19 cellular contexts compared by ENCODE assay signal in genomic region chr19:47389150-47389556, GRCh38. TPM values are rescaled to one million over a fixed set of nuclear protein-coding genes. Genes with fewer than 3 reads are reported as not detected.
DNase-seq lines count a peak whose midpoint lies in the region; ATAC-seq, FAIRE-seq and TF ChIP-seq lines count a peak whose summit lies in the region.
"Had no signal": no experiment of that assay in that cellular context is flagged by ENCODE, and none has a peak within 500 bp of the region (broad histone marks: within the 10 kb centered on the region; RNA-seq: fewer than 3 reads in every experiment).

No MANE protein-coding gene starts in this region.

- no peaks in the 10 kb centered on the region for H3K36me3 Mint-ChIP-seq in CD14-positive monocyte
- H3K36me3 Mint-ChIP-seq: activated CD4-positive, alpha-beta memory T cell treated with anti-CD3 and anti-CD28 coated beads for 36 hours had no signal

- H3K36me3 ChIP-seq in H1 (ENCODE audit: control insufficient read depth in 2 of 4, insufficient read depth in 4 of 4, low read length in 3 of 4) (no peaks in the 10 kb centered on the region), mucosa of descending colon (ENCODE audit: low read depth) (no peaks in the 10 kb centered on the region)
- H3K36me3 ChIP-seq: cardiac muscle cell had no signal

- H3K27ac Mint-ChIP-seq in CD14-positive monocyte = peak overlapping the region; percentile 100
- H3K27ac Mint-ChIP-seq: activated CD4-positive, alpha-beta memory T cell treated with anti-CD3 and anti-CD28 coated beads for 36 hours; activated naive CD8-positive, alpha-beta T cell treated with anti-CD3 and anti-CD28 coated beads, Interleukin-2, amount 50 U/mL, for 24 hours had no signal

- H3K4ac ChIP-seq in H1 (replicated peaks; ENCODE audit: insufficient read length, low read depth, low read length) = no peak overlapping the region

- H3K27ac ChIP-seq in H1 (ENCODE audit: low read depth, low read length) (no peak overlapping the region), coronary artery (peak overlapping the region in 1 of 2 donors; percentile 42), RWPE1 (no peak overlapping the region)
- H3K27ac ChIP-seq: cardiac muscle cell, GM23248 had no signal

- H4K8ac ChIP-seq in H1 (ENCODE audit: extremely low read depth, insufficient read depth, low read length) = no peak overlapping the region

- H3K79me2 ChIP-seq in H1 (ENCODE audit: control insufficient read depth in 1 of 2, insufficient read depth in 2 of 2, low read length in 2 of 2) = no peaks in the 10 kb centered on the region

- H3K9ac ChIP-seq in H1 (replicated peaks in 1 of 4; ENCODE audit: extremely low read depth in 1 of 4, low read depth in 3 of 4, low read length in 3 of 4) = no peak overlapping the region
- H3K9ac ChIP-seq: GM23248, SK-N-SH had no signal

- H3K27me3 ChIP-seq in H1 (replicated peaks in 1 of 4; ENCODE audit: control insufficient read depth in 3 of 4, extremely low read depth in 1 of 4, insufficient read depth in 3 of 4, low read length in 3 of 4) = no peaks in the 10 kb centered on the region; a peak in 1 of 7 replicates
- H3K27me3 ChIP-seq: cardiac muscle cell had no signal

- H3K4me2 ChIP-seq in H1 (ENCODE audit: insufficient read depth in 1 of 2, low read depth in 2 of 2, low read length in 2 of 2) = no peak overlapping the region
- H3K4me2 ChIP-seq: SK-N-SH had no signal

- peaks cover 12 to 15% (median 13%) of the 10 kb centered on the region in 3 donors for H3K27me3 Mint-ChIP-seq in CD14-positive monocyte (ENCODE audit: low read depth in 3 of 3)

- H2AK5ac ChIP-seq in H1 (ENCODE audit: low read depth, low read length) = no peak overlapping the region

- TF ChIP-seq RAD21 in H1 (IDR thresholded peaks at IDR 0.05 in 1 of 2, conservative IDR thresholded peaks at IDR 0.05 in 1 of 2; ENCODE audit: low read depth in 2 of 2, low read length in 2 of 2) = no peak

- H4K5ac ChIP-seq in H1 (ENCODE audit: insufficient read length, low read depth, low read length) = no peak overlapping the region

- intact Hi-C loops in CD14-positive monocyte (cut with micrococcal nuclease) = loop anchor here in 1 of 2 donors (2.0 kb wide), 1 partner anchor 18 kb away; no protein-coding TSS in a partner anchor
- intact Hi-C loops in mucosa of descending colon (cut with DNase I, micrococcal nuclease) = loop anchor here in 1 of 2 donors (10.0 kb wide), 1 partner anchor 94 kb away; no protein-coding TSS in a partner anchor

- TF ChIP-seq EP300 in H1 (IDR thresholded peaks at IDR 0.05; ENCODE audit: borderline replicate concordance in 1 of 2, low read depth in 2 of 2, low read length in 2 of 2) = no peak

- no peak for FAIRE-seq in H1 (lab: Jason Lieb, UNC)

- peak overlapping the region; percentile 34 for H4K91ac ChIP-seq in H1 (replicated peaks; ENCODE audit: insufficient read length, low read length)

- peak overlapping the region; percentile 97; the same call in 1 of the 2 replicates for H2BK15ac ChIP-seq in H1 (ENCODE audit: low read length)

- POLR2A ChIA-PET in H1 (lab: Charles Lee; ENCODE audit: partially characterized antibody) (interaction anchor here (0.7 to 1.4 kb wide), 5 partner anchors 13 to 115 kb away, joined by 3 to 6 read pairs (median 3); partner anchors contain the start of gene INAFM1), RWPE1 (lab: Yijun Ruan, JAX; ENCODE audit: low non-redundant PET) (no interaction called here)

- H2BK12ac ChIP-seq in H1 (ENCODE audit: low read depth, low read length) = peak overlapping the region; percentile 85; the same call in 1 of the 2 replicates

- no peaks in the 10 kb centered on the region for H3K23me2 ChIP-seq in H1 (ENCODE audit: low read depth, low read length)

- H3K23ac ChIP-seq in H1 (ENCODE audit: insufficient read length) = no peak overlapping the region

- WGBS in H1 (ENCODE audit: extremely low coverage in 1 of 2, insufficient coverage in 1 of 2, insufficient read length in 1 of 2, insufficient replicate concordance in 2 of 2, low coverage in 1 of 2, low lambda C conversion rate in 2 of 2, missing lambda C conversion rate in 1 of 2), 2 experiments = 88% methylated on average over 9 of the region's 9 CpGs; no CpG with 5 or more reads in 1 of the 2 experiments

- no peak overlapping the region for H3K56ac ChIP-seq in H1 (replicated peaks; ENCODE audit: insufficient read length, low read depth, low read length)

- peaks cover 59% of the 10 kb centered on the region for H3K4me1 Mint-ChIP-seq in CD14-positive monocyte
- H3K4me1 Mint-ChIP-seq: activated naive CD8-positive, alpha-beta T cell treated with anti-CD3 and anti-CD28 coated beads, Interleukin-2, amount 50 U/mL, for 24 hours had no signal

- no peak overlapping the region for H3K14ac ChIP-seq in H1 (ENCODE audit: insufficient read length)

- TF ChIP-seq CTCF in CD14-positive monocyte (IDR thresholded peaks at IDR 0.05) (no peak), NB4 (IDR thresholded peaks at IDR 0.05; ENCODE audit: low read depth, low read length) (no peak), H1 (IDR thresholded peaks at IDR 0.05; ENCODE audit: control extremely low read depth in 1 of 3, insufficient read depth in 1 of 3, low read depth in 1 of 3, low read length in 3 of 3) (no peak), mucosa of descending colon (IDR thresholded peaks at IDR 0.05) (no peak), coronary artery (IDR thresholded peaks at IDR 0.05) (no peak), RWPE1 (conservative IDR thresholded peaks at IDR 0.05; ENCODE audit: low read depth) (no peak)

- H3K79me1 ChIP-seq in H1 (ENCODE audit: low read depth, low read length) = no peaks in the 10 kb centered on the region

- peak; percentile 32 for ATAC-seq in mucosa of descending colon
- ATAC-seq: activated naive CD8-positive, alpha-beta T cell treated with anti-CD3 and anti-CD28 coated beads, Interleukin-2, amount 50 U/mL, for 24 hours had no signal

- H2BK5ac ChIP-seq in H1 (ENCODE audit: low read depth, low read length) = 0 out of 2 replicates have a peak overlapping the region, but pooled peaks have one; percentile 61

- TF ChIP-seq POLR2A in NB4 (IDR thresholded peaks at IDR 0.05; ENCODE audit: extremely low read depth, insufficient read length) (no peak), H1 (IDR thresholded peaks at IDR 0.05; ENCODE audit: control extremely low read depth in 1 of 2, low read depth in 2 of 2, low read length in 2 of 2) (no peak)

- H3K4me1 ChIP-seq in H1 (replicated peaks in 1 of 4; ENCODE audit: control insufficient read depth in 3 of 4, insufficient read depth in 4 of 4, low read length in 3 of 4) (peaks cover 0 to 3% (median 0%) of the 10 kb centered on the region in 4 experiments; a peak in 4 of 7 replicates), mucosa of descending colon (ENCODE audit: low read depth) (no peaks in the 10 kb centered on the region)

- peak overlapping the region in 1 of 2 donors; percentile 4 for H3K4me3 Mint-ChIP-seq in CD14-positive monocyte
- H3K4me3 Mint-ChIP-seq: activated CD4-positive, alpha-beta memory T cell treated with anti-CD3 and anti-CD28 coated beads for 36 hours; activated naive CD8-positive, alpha-beta T cell treated with anti-CD3 and anti-CD28 coated beads, Interleukin-2, amount 50 U/mL, for 24 hours had no signal

- peak; percentile 97 for DNase-seq in CD14-positive monocyte (ENCODE audit: low spot score)
- peak; percentile 98 for DNase-seq in NB4 (ENCODE audit: low read depth)
- DNase-seq in H1 (ENCODE audit: low read depth in 1 of 2, low spot score in 2 of 2) = no peak
- no peak for DNase-seq in mucosa of descending colon
- DNase-seq in coronary artery (ENCODE audit: low spot score) = no peak
- no peak for DNase-seq in DMS79 (lab: John Stamatoyannopoulos, UW)
- DNase-seq in RWPE1 (ENCODE audit: low spot score) = no peak
- no peak for DNase-seq in SW 1271 (lab: John Stamatoyannopoulos, UW)
- DNase-seq: activated CD4-positive, alpha-beta memory T cell treated with anti-CD3 and anti-CD28 coated beads for 36 hours; activated naive CD8-positive, alpha-beta T cell treated with anti-CD3 and anti-CD28 coated beads, Interleukin-2, amount 50 U/mL, for 24 hours; effector CD4-positive, alpha-beta T cell; hippocampal formation; KG1; NCI-H1417 treated with DMSO at 0.1 percent for 48 hours; NCI-H446; OCI-M1; SK-N-SH had no signal

- H2BK120ac ChIP-seq in H1 (replicated peaks; ENCODE audit: low read depth, low read length) = no peak overlapping the region

- H3K18ac ChIP-seq in H1 (ENCODE audit: extremely low read depth, low read length) = no peak overlapping the region

- H2AFZ ChIP-seq in H1 (ENCODE audit: low read length) = no peak overlapping the region
- H2AFZ ChIP-seq: GM23248 had no signal

- peaks cover 0 to 3% (median 0%) of the 10 kb centered on the region in 7 donors for H3K9me3 Mint-ChIP-seq in CD14-positive monocyte
- H3K9me3 Mint-ChIP-seq: activated CD4-positive, alpha-beta memory T cell treated with anti-CD3 and anti-CD28 coated beads for 36 hours; activated naive CD8-positive, alpha-beta T cell treated with anti-CD3 and anti-CD28 coated beads, Interleukin-2, amount 50 U/mL, for 24 hours had no signal

- CTCF ChIA-PET in H1 (lab: Charles Lee; ENCODE audit: partially characterized antibody) (interaction anchor here (0.6 to 4.1 kb wide), 9 partner anchors 11 to 405 kb away, joined by 3 to 32 read pairs (median 4); partner anchors contain the start of gene DHX34), RWPE1 (lab: Yijun Ruan, JAX) (no interaction called here)

- H3K9me3 ChIP-seq in H1 (ENCODE audit: insufficient read depth in 2 of 2, low read depth in 1 of 2, low read length in 1 of 2) (peaks cover 0 to 7% of the 10 kb centered on the region in 2 experiments; a peak in 2 of 4 replicates), mucosa of descending colon (no peaks in the 10 kb centered on the region)
- H3K9me3 ChIP-seq: SK-N-SH had no signal

- H4K20me1 ChIP-seq in H1 (replicated peaks in 1 of 2; ENCODE audit: control insufficient read depth in 1 of 2, insufficient read depth in 2 of 2, low read length in 2 of 2) = no peaks in the 10 kb centered on the region

- no peak overlapping the region for H3K4me3 ChIP-seq in NB4 (ENCODE audit: low read depth, low read length)
- H3K4me3 ChIP-seq in H1 (ENCODE audit: extremely low read depth in 1 of 4, insufficient read depth in 2 of 4, low read depth in 3 of 4, low read length in 4 of 4) = no peak overlapping the region
- no peak overlapping the region for H3K4me3 ChIP-seq in mucosa of descending colon
- no peak overlapping the region for H3K4me3 ChIP-seq in coronary artery
- H3K4me3 ChIP-seq: cardiac muscle cell, GM23248 had no signal

- H2BK20ac ChIP-seq in H1 (ENCODE audit: low read length) = no peak overlapping the region

RNA-seq across cellular contexts. Expression of gene MEIS3, which starts 30.2 kb away (rescaled TPM):
- polyA plus RNA-seq in CD14-positive monocyte (not detected), H1 (2011; rRNA removed) (24.5 and 34.0 TPM in 2 replicates)
- total RNA-seq in H1 (2021; fragmentation: NEBNext Ultra II Directional; extraction: Animal tissue kit (Norgen Biotek cat#: 25700)) = 27.4 and 28.2 TPM in 2 replicates
- polyA plus RNA-seq in H1 (2011; cell fraction: cytosol; rRNA removed) = 25.2 TPM
- polyA plus RNA-seq in H1 (2011; cell fraction: nucleus; rRNA removed) = 40.6 TPM
- polyA plus RNA-seq in H1 (2012, experiment 1 of 2) = 21.5 to 39.7 TPM (median 35.7 TPM) in 4 replicates
- 30.6 TPM for polyA plus RNA-seq in H1 (2012, experiment 2 of 2)
- polyA plus RNA-seq in H1 (2013, experiment 1 of 2) = 36.7 TPM
- 36.5 TPM for polyA plus RNA-seq in H1 (2013, experiment 2 of 2)
- polyA minus RNA-seq in H1 (2011; rRNA and poly(A)+ RNA removed) = 11.1 TPM in 2 replicates
- polyA minus RNA-seq in H1 (2011; cell fraction: cytosol; rRNA and poly(A)+ RNA removed) = 12.3 TPM
- 11.0 TPM for polyA minus RNA-seq in H1 (2011; cell fraction: nucleus; rRNA and poly(A)+ RNA removed)
- 10 to 100 TPM in 1 of 3 donors, 1 to 10 TPM in 2; 2.1 to 11.6 (median 4.2) TPM for total RNA-seq in mucosa of descending colon

RNA-seq across cellular contexts. Expression of gene DHX34, which starts 40.0 kb away (rescaled TPM):
- polyA plus RNA-seq in CD14-positive monocyte = 1 to 10 TPM; 3.4 to 3.8 TPM
- 24.1 and 24.3 TPM in 2 replicates for total RNA-seq in H1 (2021; fragmentation: NEBNext Ultra II Directional; extraction: Animal tissue kit (Norgen Biotek cat#: 25700))
- polyA plus RNA-seq in H1 (2011; rRNA removed) = 17.5 and 27.2 TPM in 2 replicates
- 20.5 TPM for polyA plus RNA-seq in H1 (2011; cell fraction: cytosol; rRNA removed)
- 78.3 TPM for polyA plus RNA-seq in H1 (2011; cell fraction: nucleus; rRNA removed)
- 16.6 to 25.5 TPM (median 22.8 TPM) in 4 replicates for polyA plus RNA-seq in H1 (2012, experiment 1 of 2)
- 14.0 TPM for polyA plus RNA-seq in H1 (2012, experiment 2 of 2)
- polyA plus RNA-seq in H1 (2013, experiment 1 of 2) = 15.8 TPM
- polyA plus RNA-seq in H1 (2013, experiment 2 of 2) = 15.5 TPM
- 14.8 and 17.6 TPM in 2 replicates for polyA minus RNA-seq in H1 (2011; rRNA and poly(A)+ RNA removed)
- polyA minus RNA-seq in H1 (2011; cell fraction: cytosol; rRNA and poly(A)+ RNA removed) = 21.8 TPM
- 31.7 TPM for polyA minus RNA-seq in H1 (2011; cell fraction: nucleus; rRNA and poly(A)+ RNA removed)
- 10 to 100 TPM in 2 of 3 donors, 1 to 10 TPM in 1; 8.7 to 12.3 (median 11.0) TPM for total RNA-seq in mucosa of descending colon

RNA-seq across cellular contexts. Expression of gene C5AR2, which starts 57.2 kb away (rescaled TPM):
- polyA plus RNA-seq in CD14-positive monocyte (1 to 10 TPM; 2.4 to 4.3 TPM), H1 (2011; rRNA removed) (0.06 and 0.08 TPM in 2 replicates)
- total RNA-seq in H1 (2021; fragmentation: NEBNext Ultra II Directional; extraction: Animal tissue kit (Norgen Biotek cat#: 25700)) = 0.15 TPM in 1 of 2 replicates, not detected in the other
- polyA plus RNA-seq in H1 (2011; cell fraction: cytosol; rRNA removed) = 0.16 TPM
- 0.46 TPM for polyA plus RNA-seq in H1 (2011; cell fraction: nucleus; rRNA removed)
- polyA plus RNA-seq in H1 (2012, experiment 1 of 2) = 0.08 to 0.18 TPM in 2 of 4 replicates, not detected in the others
- polyA plus RNA-seq in H1 (2012, experiment 2 of 2) = not detected
- polyA plus RNA-seq in H1 (2013, experiment 1 of 2) = 0.34 TPM
- 0.28 TPM for polyA plus RNA-seq in H1 (2013, experiment 2 of 2)
- polyA minus RNA-seq in H1 (2011; rRNA and poly(A)+ RNA removed) = 0.03 and 0.12 TPM in 2 replicates
- polyA minus RNA-seq in H1 (2011; cell fraction: cytosol; rRNA and poly(A)+ RNA removed) = not detected
- 1.3 TPM for polyA minus RNA-seq in H1 (2011; cell fraction: nucleus; rRNA and poly(A)+ RNA removed)
- total RNA-seq in mucosa of descending colon = 1 to 10 TPM in 2 of 3 donors, under 1 TPM in 1; 0.29 to 1.6 (median 1.4) TPM
- total RNA-seq: cardiac muscle cell had no signal
- polyA plus RNA-seq: cardiac muscle cell, SK-N-SH had no signal

Comparison
In these comparisons a context has a peak if more than half of its experiments do, and no peak if none do; other contexts are left out.
1. DNase-seq: peak in CD14-positive monocyte (single experiment) and NB4 (single experiment); none in H1 (0 of 2), mucosa of descending colon (0 of 3), coronary artery (single experiment), DMS79 (single experiment), RWPE1 (single experiment) and SW 1271 (0 of 2).